12 cellular contexts compared by ENCODE assay signal in the genomic region with DNA sequence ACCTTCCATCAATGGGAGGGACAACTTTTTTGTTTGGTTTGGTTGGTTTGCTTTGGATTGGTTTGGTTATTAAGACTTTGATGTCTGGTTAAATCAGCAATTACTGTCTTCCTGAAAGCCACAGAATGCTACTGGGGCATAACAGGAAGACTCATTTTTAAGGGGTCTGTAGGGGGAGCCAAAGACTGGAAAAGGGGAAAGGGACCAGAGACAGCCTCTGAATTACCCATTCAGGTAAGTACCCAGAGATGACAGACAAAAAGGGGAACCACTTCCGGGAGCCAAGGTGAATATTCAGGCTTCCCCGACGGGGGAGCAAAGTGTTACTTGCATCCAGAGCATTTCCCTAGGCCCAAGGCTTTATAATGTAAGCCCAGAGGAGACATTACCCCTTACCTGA. TPM values are rescaled to one million over a fixed set of nuclear protein-coding genes. Genes with fewer than 3 reads are reported as not detected.
DNase-seq lines count a peak whose midpoint lies in the region; ATAC-seq, FAIRE-seq and TF ChIP-seq lines count a peak whose summit lies in the region.
"Had no signal": no experiment of that assay in that cellular context is flagged by ENCODE, and none has a peak within 500 bp of the region (broad histone marks: within the 10 kb centered on the region; RNA-seq: fewer than 3 reads in every experiment).

No MANE protein-coding gene starts in this region.

- no peak overlapping the region for H3K4me3 Mint-ChIP-seq in activated CD4-positive, alpha-beta T cell treated with anti-CD3 and anti-CD28 coated beads, Interleukin-2, amount 10 ng/mL, durations not matched to agents 7 days and 5 days
- H3K4me3 Mint-ChIP-seq: activated T-cell treated with anti-CD3 and anti-CD28 coated beads, Interleukin-2, amount 50 U/mL, for 4 hours had no signal

- DNase-seq in activated CD4-positive, alpha-beta T cell treated with anti-CD3 and anti-CD28 coated beads, Interleukin-2, amount 10 ng/mL, durations not matched to agents 7 days and 5 days, result peak; percentile 27
- DNase-seq in activated CD4-positive, alpha-beta T cell treated with anti-CD3 and anti-CD28 coated beads, Interleukin-2, amount 50 U/mL, for 1 hour, result no peak
- no peak for DNase-seq in astrocyte of the spinal cord (ENCODE audit: low read depth, low spot score)
- DNase-seq in retinal pigment epithelial cell (ENCODE audit: low read depth), result no peak
- no peak for DNase-seq in GM12892 (ENCODE audit: insufficient read length)
- no peak for DNase-seq in suprapubic skin (ENCODE audit: low spot score in 2 of 2)
- DNase-seq: activated T-cell treated with anti-CD3 and anti-CD28 coated beads, Interleukin-2, amount 50 U/mL, for 4 hours; foreskin melanocyte; nucleus accumbens had no signal

- TF ChIP-seq CTCF in astrocyte of the spinal cord (IDR thresholded peaks at IDR 0.05; ENCODE audit: low read depth, low read length) (peak; percentile 47), retinal pigment epithelial cell (conservative IDR thresholded peaks at IDR 0.05; ENCODE audit: low read depth, low read length) (peak; percentile 28), suprapubic skin (IDR thresholded peaks at IDR 0.05) (no peak)

- H3K27ac ChIP-seq in HUES48 (ENCODE audit: low read depth, low read length), result peak overlapping the region; percentile 18
- H3K27ac ChIP-seq in suprapubic skin, result no peak overlapping the region
- H3K27ac ChIP-seq: RWPE1 had no signal

- FAIRE-seq in GM12892 (lab: Jason Lieb, UNC), result no peak

- H3K9ac ChIP-seq in HUES48 (ENCODE audit: low read depth, low read length), result no peak overlapping the region

- peaks cover 12% of the 10 kb centered on the region for H3K4me1 Mint-ChIP-seq in activated CD4-positive, alpha-beta T cell treated with anti-CD3 and anti-CD28 coated beads, Interleukin-2, amount 10 ng/mL, durations not matched to agents 7 days and 5 days

- no peaks in the 10 kb centered on the region for H3K36me3 ChIP-seq in HUES48 (ENCODE audit: control insufficient read depth, insufficient read depth, low read length)
- H3K36me3 ChIP-seq in suprapubic skin, result no peaks in the 10 kb centered on the region

- in situ Hi-C loops in astrocyte of the spinal cord (cut with HindIII; ENCODE audit: low sequenced_read_pairs), result no loop called here

- H3K9me3 ChIP-seq in HUES48 (ENCODE audit: control insufficient read depth, insufficient read depth, low read length), result peaks cover 19% of the 10 kb centered on the region
- H3K9me3 ChIP-seq in suprapubic skin, result no peaks in the 10 kb centered on the region

- H3K27me3 ChIP-seq in HUES48 (ENCODE audit: control insufficient read depth, insufficient read depth, low read length) (no peaks in the 10 kb centered on the region), suprapubic skin (no peaks in the 10 kb centered on the region)

- H3K4me1 ChIP-seq in HUES48 (ENCODE audit: control insufficient read depth, insufficient read depth, low read length) (peaks cover 12% of the 10 kb centered on the region), suprapubic skin (no peaks in the 10 kb centered on the region)

- TF ChIP-seq POLR2A in GM12892 (IDR thresholded peaks at IDR 0.05; ENCODE audit: low read depth, low read length), result no peak
- no peak for TF ChIP-seq POLR2A in suprapubic skin (IDR thresholded peaks at IDR 0.05)

- no peak overlapping the region for H3K27ac Mint-ChIP-seq in activated CD4-positive, alpha-beta T cell treated with anti-CD3 and anti-CD28 coated beads, Interleukin-2, amount 10 ng/mL, durations not matched to agents 7 days and 5 days

- no peaks in the 10 kb centered on the region for H3K27me3 Mint-ChIP-seq in activated CD4-positive, alpha-beta T cell treated with anti-CD3 and anti-CD28 coated beads, Interleukin-2, amount 10 ng/mL, durations not matched to agents 7 days and 5 days

- no peak overlapping the region for H3K4me3 ChIP-seq in HUES48 (ENCODE audit: low read depth, low read length)
- no peak overlapping the region for H3K4me3 ChIP-seq in astrocyte of the spinal cord (ENCODE audit: low read depth, low read length)
- no peak overlapping the region for H3K4me3 ChIP-seq in retinal pigment epithelial cell (ENCODE audit: low read length)
- H3K4me3 ChIP-seq in suprapubic skin, result no peak overlapping the region

- 83% methylated on average over 3 of the region's 3 CpGs for WGBS in suprapubic skin

- H3K9me3 Mint-ChIP-seq in activated CD4-positive, alpha-beta T cell treated with anti-CD3 and anti-CD28 coated beads, Interleukin-2, amount 10 ng/mL, durations not matched to agents 7 days and 5 days, result peaks cover 7% of the 10 kb centered on the region
- H3K9me3 Mint-ChIP-seq: activated T-cell treated with anti-CD3 and anti-CD28 coated beads, Interleukin-2, amount 50 U/mL, for 4 hours had no signal

- POLR2A ChIA-PET in activated CD4-positive, alpha-beta T cell treated with anti-CD3 and anti-CD28 coated beads, Interleukin-2, amount 10 ng/mL, durations not matched to agents 7 days and 5 days (lab: Charles Lee), result no interaction called here

- peaks cover 11% of the 10 kb centered on the region for H3K36me3 Mint-ChIP-seq in activated CD4-positive, alpha-beta T cell treated with anti-CD3 and anti-CD28 coated beads, Interleukin-2, amount 10 ng/mL, durations not matched to agents 7 days and 5 days (ENCODE audit: low read depth)

- ATAC-seq in GM21447 (IDR thresholded peaks at IDR 0.05; ENCODE audit: unreplicated experiment), result no peak
- ATAC-seq: activated T-cell treated with anti-CD3 and anti-CD28 coated beads, Interleukin-2, amount 50 U/mL, for 4 hours had no signal

- CTCF ChIA-PET in activated CD4-positive, alpha-beta T cell treated with anti-CD3 and anti-CD28 coated beads, Interleukin-2, amount 10 ng/mL, durations not matched to agents 7 days and 5 days (lab: Charles Lee), result no interaction called here

- TF ChIP-seq EP300 in suprapubic skin (IDR thresholded peaks at IDR 0.05), result no peak

RNA-seq across cellular contexts. Expression of gene FEM1C, which starts 4.6 kb away (rescaled TPM):
- total RNA-seq in activated CD4-positive, alpha-beta T cell treated with anti-CD3 and anti-CD28 coated beads, Interleukin-2, amount 10 ng/mL, durations not matched to agents 7 days and 5 days, result 10 to 100 TPM; 13.9 to 15.5 TPM
- polyA plus RNA-seq in GM12892 (2012; ENCODE audit: missing spikeins), result 11.9 TPM
- total RNA-seq in suprapubic skin, result 10 to 100 TPM; 15.4 to 17.8 (median 16.5) TPM

RNA-seq across cellular contexts. Expression of gene TICAM2, which starts 53.1 kb away (rescaled TPM):
- 1 to 10 TPM; 1.1 to 1.4 TPM for total RNA-seq in activated CD4-positive, alpha-beta T cell treated with anti-CD3 and anti-CD28 coated beads, Interleukin-2, amount 10 ng/mL, durations not matched to agents 7 days and 5 days
- 7.1 TPM for polyA plus RNA-seq in GM12892 (2012; ENCODE audit: missing spikeins)
- under 1 TPM in 2 of 4 donors, not detected in 2; 0.25 to 0.48 TPM for total RNA-seq in suprapubic skin

Comparison
In these comparisons a context has a peak if more than half of its experiments do, and no peak if none do; other contexts are left out.
1. CTCF ChIP-seq: peak in astrocyte of the spinal cord (single experiment) and retinal pigment epithelial cell (single experiment); none in suprapubic skin (0 of 2).